Comparison of ENCODE assay signal across 15 cellular contexts in the genomic region with DNA sequence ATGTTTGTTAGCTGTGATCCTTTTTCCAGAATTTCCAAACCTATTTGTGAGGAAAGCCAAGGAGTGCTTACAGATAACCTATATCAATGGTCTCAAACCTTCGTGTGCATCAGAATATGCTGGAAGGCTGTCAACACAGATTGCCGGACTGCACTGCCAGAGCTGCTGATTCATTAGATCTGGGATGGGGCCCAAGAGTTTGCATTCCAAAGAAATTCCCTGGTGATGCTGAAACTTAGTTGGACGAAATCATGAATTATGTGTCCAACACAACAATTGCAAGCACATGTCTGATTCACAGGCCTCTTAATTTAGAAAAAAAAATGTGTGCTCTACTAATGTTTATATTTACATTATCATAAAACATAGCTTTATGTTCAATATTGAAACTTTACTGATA.
DNase-seq lines count a peak whose midpoint lies in the region; ATAC-seq and TF ChIP-seq lines count a peak whose summit lies in the region.
"Had no signal": no experiment of that assay in that cellular context is flagged by ENCODE, and none has a peak within 500 bp of the region (broad histone marks: within the 10 kb centered on the region; RNA-seq: fewer than 3 reads in every experiment).

No MANE protein-coding gene starts in this region.

- no peaks in the 10 kb centered on the region for H3K27me3 Mint-ChIP-seq in naive thymus-derived CD4-positive, alpha-beta T cell

- CTCF ChIA-PET in IMR-90 (lab: Yijun Ruan, JAX), result no interaction called here
- CTCF ChIA-PET in naive thymus-derived CD4-positive, alpha-beta T cell (lab: Charles Lee), result no interaction called here

- no peaks in the 10 kb centered on the region for H3K9me1 ChIP-seq in IMR-90 (ENCODE audit: insufficient read depth, low read length)

- no peak overlapping the region for H4K91ac ChIP-seq in IMR-90 (ENCODE audit: insufficient read depth, low read depth, low read length)

- dilution Hi-C loops in IMR-90 (cut with HindIII; ENCODE audit: low sequenced_read_pairs, unreplicated experiment), result no loop called here

- no peaks in the 10 kb centered on the region for H3K4me1 Mint-ChIP-seq in naive thymus-derived CD4-positive, alpha-beta T cell

- no peaks in the 10 kb centered on the region for H3K36me3 ChIP-seq in IMR-90 (ENCODE audit: control insufficient read depth, insufficient read depth, low read length)
- no peaks in the 10 kb centered on the region for H3K36me3 ChIP-seq in naive thymus-derived CD4-positive, alpha-beta T cell (ENCODE audit: control insufficient read depth in 2 of 3, insufficient read depth in 3 of 3, low read length in 3 of 3)
- H3K36me3 ChIP-seq: BLaER1, cardiac muscle cell, lower lobe of right lung, tibial nerve had no signal

- no peak overlapping the region for H2AK9ac ChIP-seq in IMR-90 (replicated peaks; ENCODE audit: low read depth, low read length, poor library complexity)

- ATAC-seq in IMR-90 (ENCODE audit: low read depth), result no peak
- ATAC-seq in naive thymus-derived CD4-positive, alpha-beta T cell, result no peak
- ATAC-seq: activated T-cell treated with anti-CD3 and anti-CD28 coated beads, Interleukin-2, amount 50 U/mL, for 4 hours; lower lobe of right lung had no signal

- H3K4me1 ChIP-seq in IMR-90 (ENCODE audit: control insufficient read depth, insufficient read depth, low read length), result no peaks in the 10 kb centered on the region
- H3K4me1 ChIP-seq in naive thymus-derived CD4-positive, alpha-beta T cell (ENCODE audit: control insufficient read depth in 2 of 2, insufficient read depth in 2 of 2, low read length in 2 of 2), result no peaks in the 10 kb centered on the region
- H3K4me1 ChIP-seq: BLaER1, lower lobe of right lung, psoas muscle, tibial nerve had no signal

- H3K18ac ChIP-seq in IMR-90 (ENCODE audit: low read depth, low read length), result no peak overlapping the region

- H4K20me1 ChIP-seq in IMR-90 (ENCODE audit: insufficient read depth, low read length), result no peaks in the 10 kb centered on the region
- H4K20me1 ChIP-seq: BLaER1 had no signal

- H3K9me3 Mint-ChIP-seq in naive thymus-derived CD4-positive, alpha-beta T cell, result peaks cover 0 to 26% (median 4%) of the 10 kb centered on the region in 11 donors
- H3K9me3 Mint-ChIP-seq: activated T-cell treated with anti-CD3 and anti-CD28 coated beads, Interleukin-2, amount 50 U/mL, for 4 hours had no signal

- H3K79me1 ChIP-seq in IMR-90 (ENCODE audit: low read depth in 1 of 2, low read length in 2 of 2), result no peaks in the 10 kb centered on the region

- H3K9me3 ChIP-seq in IMR-90 (ENCODE audit: control insufficient read depth, insufficient read depth, low read length), result no peaks in the 10 kb centered on the region
- H3K9me3 ChIP-seq in naive thymus-derived CD4-positive, alpha-beta T cell (ENCODE audit: control insufficient read depth in 2 of 3, low read length in 3 of 3), result no peaks in the 10 kb centered on the region
- H3K9me3 ChIP-seq: BLaER1, lower lobe of right lung, psoas muscle, tibial nerve had no signal

- H3K56ac ChIP-seq in IMR-90 (ENCODE audit: extremely low read depth, insufficient read depth, low read length), result no peak overlapping the region

- H3K9ac ChIP-seq in IMR-90 (ENCODE audit: low read depth, low read length), result no peak overlapping the region
- H3K9ac ChIP-seq: BLaER1 had no signal

- intact Hi-C loops in IMR-90 (cut with micrococcal nuclease), result no loop called here
- intact Hi-C loops in naive thymus-derived CD4-positive, alpha-beta T cell (cut with micrococcal nuclease), result no loop called here

- no peak for TF ChIP-seq CTCF in IMR-90 (conservative IDR thresholded peaks at IDR 0.05; ENCODE audit: low read depth, low read length)

- no peak overlapping the region for H3K27ac ChIP-seq in IMR-90 (ENCODE audit: insufficient read depth, low read length)
- no peak overlapping the region for H3K27ac ChIP-seq in naive thymus-derived CD4-positive, alpha-beta T cell (ENCODE audit: low read depth, low read length)
- H3K27ac ChIP-seq: BLaER1, cardiac muscle cell, lower lobe of right lung, psoas muscle had no signal

- no peak overlapping the region for H2BK120ac ChIP-seq in IMR-90 (ENCODE audit: low read depth, low read length)

- H4K5ac ChIP-seq in IMR-90 (ENCODE audit: low read depth, low read length), result no peak overlapping the region

- no peak overlapping the region for H2BK15ac ChIP-seq in IMR-90 (ENCODE audit: low read depth, low read length)

- H3K27me3 ChIP-seq in IMR-90 (ENCODE audit: control insufficient read depth, insufficient read depth, low read length), result no peaks in the 10 kb centered on the region; the same call in 1 of the 2 replicates
- no peaks in the 10 kb centered on the region for H3K27me3 ChIP-seq in naive thymus-derived CD4-positive, alpha-beta T cell (ENCODE audit: control insufficient read depth in 2 of 2, insufficient read depth in 2 of 2, low read length in 2 of 2)
- H3K27me3 ChIP-seq: cardiac muscle cell had no signal

- no peak overlapping the region for H3K23ac ChIP-seq in IMR-90 (ENCODE audit: low read depth, low read length)

- H3K4me3 ChIP-seq in IMR-90 (ENCODE audit: insufficient read depth, low read depth, low read length), result no peak overlapping the region
- no peak overlapping the region for H3K4me3 ChIP-seq in naive thymus-derived CD4-positive, alpha-beta T cell (ENCODE audit: low read length)
- H3K4me3 ChIP-seq: BLaER1, cardiac muscle cell, lower lobe of right lung, psoas muscle, tibial nerve had no signal

- in situ Hi-C loops in IMR-90 (cut with MboI; ENCODE audit: low sequenced_read_pairs), result no loop called here

- no peak overlapping the region for H2AFZ ChIP-seq in IMR-90 (replicated peaks; ENCODE audit: low read length, poor library complexity)

- H2BK5ac ChIP-seq in IMR-90 (ENCODE audit: low read depth, low read length, poor library complexity, severe bottlenecking), result no peak overlapping the region

- no peak overlapping the region for H2AK5ac ChIP-seq in IMR-90 (ENCODE audit: low read depth, low read length)

- H4K8ac ChIP-seq in IMR-90 (ENCODE audit: low read depth in 2 of 2, low read length in 2 of 2), result no peak overlapping the region

- TF ChIP-seq POLR2A in IMR-90 (IDR thresholded peaks at IDR 0.05; ENCODE audit: low read depth, low read length), result no peak

- BruUV-seq in IMR-90 (replicated peaks; lab: Mats Ljungman, UMichigan), result no TSS peak

- no peak overlapping the region for H2BK20ac ChIP-seq in IMR-90 (ENCODE audit: low read depth, low read length)

- peak; percentile 70 for DNase-seq in AG08395 (ENCODE audit: low spot score)
- peak; percentile 41 for DNase-seq in IMR-90
- peak; percentile 84 for DNase-seq in dedifferentiated amniotic fluid mesenchymal stem cell (ENCODE audit: extremely low spot score)
- peak; percentile 6 to 82 for DNase-seq in lung microvascular endothelial cell (ENCODE audit: low read depth in 2 of 2)
- DNase-seq in stimulated activated CD4-positive, alpha-beta T cell treated with anti-CD3 and anti-CD28 coated beads, Interleukin-1b, Interleukin-23, amount 100 ng/mL, for 48 hours, result no peak
- DNase-seq in naive thymus-derived CD4-positive, alpha-beta T cell, result no peak
- no peak for DNase-seq in SW480 (ENCODE audit: low spot score)
- DNase-seq in stimulated activated CD4-positive, alpha-beta T cell treated with anti-CD3 and anti-CD28 coated beads, Interleukin-15, amount 100 ng/mL, for 24 hours, result no peak
- DNase-seq: activated T-cell treated with anti-CD3 and anti-CD28 coated beads, Interleukin-2, amount 50 U/mL, for 4 hours; KBM-7; lower lobe of right lung; psoas muscle had no signal

- POLR2A ChIA-PET in IMR-90 (lab: Charles Lee; ENCODE audit: unreplicated experiment), result interaction anchor here (0.6 kb wide), 1 partner anchor 1887 kb away, joined by 5 read pairs; no protein-coding TSS in a partner anchor
- POLR2A ChIA-PET in naive thymus-derived CD4-positive, alpha-beta T cell (lab: Charles Lee), result no interaction called here

- no peak overlapping the region for H3K4me2 ChIP-seq in IMR-90 (ENCODE audit: low read depth, low read length)
- H3K4me2 ChIP-seq: BLaER1 had no signal

- no peak for TF ChIP-seq RAD21 in IMR-90 (IDR thresholded peaks at IDR 0.05; ENCODE audit: low read length)

- no peak overlapping the region for H3K4me3 Mint-ChIP-seq in naive thymus-derived CD4-positive, alpha-beta T cell
- H3K4me3 Mint-ChIP-seq: activated T-cell treated with anti-CD3 and anti-CD28 coated beads, Interleukin-2, amount 50 U/mL, for 4 hours had no signal

- no CpG with 5 or more reads among the region's 3 CpGs for WGBS in IMR-90 (ENCODE audit: extremely low coverage in 2 of 2, insufficient read length in 1 of 2), 2 experiments

- no peaks in the 10 kb centered on the region for H3K36me3 Mint-ChIP-seq in naive thymus-derived CD4-positive, alpha-beta T cell

- no peak overlapping the region for H3K14ac ChIP-seq in IMR-90 (replicated peaks; ENCODE audit: low read depth, low read length)

- H3K27ac Mint-ChIP-seq in naive thymus-derived CD4-positive, alpha-beta T cell, result no peak overlapping the region

- H3K4ac ChIP-seq in IMR-90 (ENCODE audit: low read depth, low read length), result no peak overlapping the region

TF ChIP-seq in IMR-90, 13 proteins besides CTCF, POLR2A, EP300 and RAD21:
- TF ChIP-seq NFE2L2 (IDR thresholded peaks at IDR 0.05; ENCODE audit: low read depth, low read length), result no peak
- no peak for TF ChIP-seq MAZ (IDR thresholded peaks at IDR 0.05; ENCODE audit: borderline replicate concordance, low read depth, low read length)
- no peak for TF ChIP-seq ELK1 (IDR thresholded peaks at IDR 0.05; ENCODE audit: borderline replicate concordance, low read depth, low read length)
- TF ChIP-seq SMC3 (IDR thresholded peaks at IDR 0.05; ENCODE audit: low read depth, low read length), result no peak

Comparison
In these comparisons a context has a peak if more than half of its experiments do, and no peak if none do; other contexts are left out.
1. DNase-seq: peak in AG08395 (single experiment), IMR-90 (single experiment), dedifferentiated amniotic fluid mesenchymal stem cell (single experiment) and lung microvascular endothelial cell (2 of 2); none in stimulated activated CD4-positive, alpha-beta T cell treated with anti-CD3 and anti-CD28 coated beads, Interleukin-1b, Interleukin-23, amount 100 ng/mL, for 48 hours (single experiment), naive thymus-derived CD4-positive, alpha-beta T cell (0 of 9), SW480 (single experiment) and stimulated activated CD4-positive, alpha-beta T cell treated with anti-CD3 and anti-CD28 coated beads, Interleukin-15, amount 100 ng/mL, for 24 hours (single experiment).